In genomic region chr1:206856674-206857464, GRCh38 we compare ENCODE assay signal across 12 cellular contexts. TPM values are rescaled to one million over a fixed set of nuclear protein-coding genes. Genes with fewer than 3 reads are reported as not detected.
A peak's percentile ranks its signal among the peaks of the same experiment; 100 is the strongest.
DNase-seq lines count a peak whose midpoint lies in the region; ATAC-seq and TF ChIP-seq lines count a peak whose summit lies in the region.
"Had no signal": no experiment of that assay in that cellular context is flagged by ENCODE, and none has a peak within 500 bp of the region (broad histone marks: within the 10 kb centered on the region; RNA-seq: fewer than 3 reads in every experiment).

No MANE protein-coding gene starts in this region.

- WGBS in heart left ventricle, 4 donors = 88 to 98% (median 94%) methylated on average over 5 of the region's 5 CpGs
- 95% methylated on average over 5 of the region's 5 CpGs for WGBS in prostate gland

- H3K27me3 ChIP-seq in cardiac muscle cell = peaks cover 25% of the 10 kb centered on the region
- peaks cover 0 to 17% (median 0%) of the 10 kb centered on the region in 9 donors for H3K27me3 ChIP-seq in heart left ventricle
- H3K27me3 ChIP-seq in OCI-LY1 (ENCODE audit: insufficient read depth, low read length) = no peaks in the 10 kb centered on the region; the same call in 1 of the 2 replicates
- H3K27me3 ChIP-seq in prostate gland (replicated peaks; ENCODE audit: insufficient read depth) = no peaks in the 10 kb centered on the region
- H3K27me3 ChIP-seq: ascending aorta had no signal

- intact Hi-C loops in heart left ventricle (cut with DNase I) = no loop called here
- intact Hi-C loops in prostate gland (cut with DNase I) = no loop called here

- H3K27ac ChIP-seq in cardiac muscle cell = no peak overlapping the region
- no peak overlapping the region for H3K27ac ChIP-seq in heart left ventricle
- H3K27ac ChIP-seq in OCI-LY1 (ENCODE audit: low read depth, low read length, poor library complexity, severe bottlenecking) = no peak overlapping the region
- H3K27ac ChIP-seq in prostate gland = no peak overlapping the region
- H3K27ac ChIP-seq: ascending aorta, parathyroid adenoma had no signal

- peaks cover 19 to 26% of the 10 kb centered on the region in 2 donors for H3K27me3 Mint-ChIP-seq in effector memory CD8-positive, alpha-beta T cell
- peaks cover 23% of the 10 kb centered on the region for H3K27me3 Mint-ChIP-seq in type B pancreatic cell

- peaks cover 0 to 2% of the 10 kb centered on the region in 2 donors for H3K4me1 Mint-ChIP-seq in effector memory CD8-positive, alpha-beta T cell (ENCODE audit: low read depth in 2 of 2)
- H3K4me1 Mint-ChIP-seq in type B pancreatic cell (ENCODE audit: unreplicated experiment) = no peaks in the 10 kb centered on the region

- ATAC-seq in heart left ventricle (no peak), HG03457 (IDR thresholded peaks at IDR 0.05; ENCODE audit: unreplicated experiment) (no peak)
- ATAC-seq in effector memory CD8-positive, alpha-beta T cell (replicated peaks) = peak; percentile 58

- DNase-seq in cardiac muscle cell (ENCODE audit: low read depth in 1 of 2, low spot score in 1 of 2) = no peak
- DNase-seq in heart left ventricle = no peak
- peak in 1 of 3 experiments; percentile 18 for DNase-seq in effector memory CD8-positive, alpha-beta T cell
- no peak for DNase-seq in type B pancreatic cell (ENCODE audit: extremely low spot score, unreplicated experiment)
- DNase-seq in putamen (ENCODE audit: low spot score) = no peak
- DNase-seq in prostate gland (ENCODE audit: low spot score) = no peak
- DNase-seq: DMS153, NCI-H1694 had no signal

- H3K9me3 Mint-ChIP-seq in effector memory CD8-positive, alpha-beta T cell = no peaks in the 10 kb centered on the region
- H3K9me3 Mint-ChIP-seq in type B pancreatic cell = peaks cover 10% of the 10 kb centered on the region

- no peaks in the 10 kb centered on the region for H3F3A ChIP-seq in OCI-LY1 (ENCODE audit: insufficient read depth, low read length)

- H3K4me3 ChIP-seq in cardiac muscle cell = no peak overlapping the region
- H3K4me3 ChIP-seq in heart left ventricle = no peak overlapping the region
- no peak overlapping the region for H3K4me3 ChIP-seq in OCI-LY1 (ENCODE audit: low read depth, low read length, poor library complexity, severe bottlenecking)
- H3K4me3 ChIP-seq in prostate gland = no peak overlapping the region
- H3K4me3 ChIP-seq: ascending aorta had no signal

- TF ChIP-seq CTCF in cardiac muscle cell (IDR thresholded peaks at IDR 0.05; ENCODE audit: low read depth, low read length) (peak; percentile 22), heart left ventricle (IDR thresholded peaks at IDR 0.05) (no peak), OCI-LY1 (IDR thresholded peaks at IDR 0.05; ENCODE audit: low read length) (peak; percentile 82), type B pancreatic cell (conservative IDR thresholded peaks at IDR 0.05) (peak; percentile 48), prostate gland (IDR thresholded peaks at IDR 0.05) (no peak)

- H3K9me2 ChIP-seq in OCI-LY1 (ENCODE audit: low read depth, low read length) = no peaks in the 10 kb centered on the region

- H3K9ac ChIP-seq in OCI-LY1 (ENCODE audit: low read length) = no peak overlapping the region
- H3K9ac ChIP-seq: parathyroid adenoma had no signal

- no peak overlapping the region for H3K4me3 Mint-ChIP-seq in effector memory CD8-positive, alpha-beta T cell
- H3K4me3 Mint-ChIP-seq in type B pancreatic cell = no peak overlapping the region

- no peak overlapping the region for H3K27ac Mint-ChIP-seq in effector memory CD8-positive, alpha-beta T cell
- H3K27ac Mint-ChIP-seq in type B pancreatic cell = no peak overlapping the region

- H3K9me3 ChIP-seq in cardiac muscle cell (ENCODE audit: low read depth) (no peaks in the 10 kb centered on the region), heart left ventricle (peaks cover 0 to 18% (median 3%) of the 10 kb centered on the region in 12 donors), OCI-LY1 (ENCODE audit: low read length) (no peaks in the 10 kb centered on the region), prostate gland (no peaks in the 10 kb centered on the region)

- no peaks in the 10 kb centered on the region for H3K36me3 ChIP-seq in cardiac muscle cell
- no peaks in the 10 kb centered on the region for H3K36me3 ChIP-seq in heart left ventricle
- H3K36me3 ChIP-seq in OCI-LY1 (ENCODE audit: insufficient read depth, low read length) = no peaks in the 10 kb centered on the region
- no peaks in the 10 kb centered on the region for H3K36me3 ChIP-seq in prostate gland
- H3K36me3 ChIP-seq: ascending aorta had no signal

- no peaks in the 10 kb centered on the region for H3K79me2 ChIP-seq in OCI-LY1 (ENCODE audit: insufficient read depth, low read length)
- H3K79me2 ChIP-seq: parathyroid adenoma had no signal

- no peak for TF ChIP-seq POLR2A in heart left ventricle (IDR thresholded peaks at IDR 0.05)
- no peak for TF ChIP-seq POLR2A in prostate gland (IDR thresholded peaks at IDR 0.05)

- H3K4me2 ChIP-seq in OCI-LY1 (ENCODE audit: low read length) = no peak overlapping the region

- H2AFZ ChIP-seq in OCI-LY1 (ENCODE audit: low read length) = no peak overlapping the region
- H2AFZ ChIP-seq: parathyroid adenoma had no signal

- H3K36me3 Mint-ChIP-seq in effector memory CD8-positive, alpha-beta T cell (ENCODE audit: insufficient read depth) = no peaks in the 10 kb centered on the region
- no peaks in the 10 kb centered on the region for H3K36me3 Mint-ChIP-seq in type B pancreatic cell

- H3K4me1 ChIP-seq in cardiac muscle cell (ENCODE audit: low read depth) = no peaks in the 10 kb centered on the region
- H3K4me1 ChIP-seq in heart left ventricle = peaks cover 0 to 14% (median 0%) of the 10 kb centered on the region in 12 donors
- H3K4me1 ChIP-seq in OCI-LY1 (ENCODE audit: insufficient read depth, low read length, severe bottlenecking) = no peaks in the 10 kb centered on the region
- H3K4me1 ChIP-seq in prostate gland (replicated peaks) = no peaks in the 10 kb centered on the region
- H3K4me1 ChIP-seq: ascending aorta, parathyroid adenoma had no signal

- no peaks in the 10 kb centered on the region for H4K20me1 ChIP-seq in OCI-LY1 (ENCODE audit: insufficient read depth, low read length)

RNA-seq across cellular contexts. Expression of gene IL20, which starts 8.6 kb away (rescaled TPM):
- total RNA-seq in cardiac muscle cell = not detected in 2 replicates
- not detected in 2 replicates for polyA plus RNA-seq in cardiac muscle cell
- not detected for total RNA-seq in heart left ventricle
- polyA plus RNA-seq in heart left ventricle = not detected
- not detected in 2 replicates for total RNA-seq in type B pancreatic cell (ENCODE audit: low replicate concordance)
- not detected for total RNA-seq in prostate gland
- total RNA-seq: ascending aorta had no signal

RNA-seq across cellular contexts. Expression of gene IL24, which starts 40.4 kb away (rescaled TPM):
- total RNA-seq in cardiac muscle cell = not detected in 2 replicates
- polyA plus RNA-seq in cardiac muscle cell = not detected in 2 replicates
- total RNA-seq in heart left ventricle = not detected
- polyA plus RNA-seq in heart left ventricle = 1 to 10 TPM in 1 of 2 donors, not detected in 1; 1.6 TPM
- total RNA-seq in type B pancreatic cell (ENCODE audit: low replicate concordance) = not detected in 2 replicates
- total RNA-seq in prostate gland = not detected
- total RNA-seq: ascending aorta had no signal

Comparison
In these comparisons a context has a peak if more than half of its experiments do, and no peak if none do; other contexts are left out.
1. CTCF ChIP-seq: peak in cardiac muscle cell (single experiment), OCI-LY1 (single experiment) and type B pancreatic cell (single experiment); none in heart left ventricle (0 of 12) and prostate gland (0 of 4).